ENCODE assay signal across 7 cellular contexts in the genomic region with DNA sequence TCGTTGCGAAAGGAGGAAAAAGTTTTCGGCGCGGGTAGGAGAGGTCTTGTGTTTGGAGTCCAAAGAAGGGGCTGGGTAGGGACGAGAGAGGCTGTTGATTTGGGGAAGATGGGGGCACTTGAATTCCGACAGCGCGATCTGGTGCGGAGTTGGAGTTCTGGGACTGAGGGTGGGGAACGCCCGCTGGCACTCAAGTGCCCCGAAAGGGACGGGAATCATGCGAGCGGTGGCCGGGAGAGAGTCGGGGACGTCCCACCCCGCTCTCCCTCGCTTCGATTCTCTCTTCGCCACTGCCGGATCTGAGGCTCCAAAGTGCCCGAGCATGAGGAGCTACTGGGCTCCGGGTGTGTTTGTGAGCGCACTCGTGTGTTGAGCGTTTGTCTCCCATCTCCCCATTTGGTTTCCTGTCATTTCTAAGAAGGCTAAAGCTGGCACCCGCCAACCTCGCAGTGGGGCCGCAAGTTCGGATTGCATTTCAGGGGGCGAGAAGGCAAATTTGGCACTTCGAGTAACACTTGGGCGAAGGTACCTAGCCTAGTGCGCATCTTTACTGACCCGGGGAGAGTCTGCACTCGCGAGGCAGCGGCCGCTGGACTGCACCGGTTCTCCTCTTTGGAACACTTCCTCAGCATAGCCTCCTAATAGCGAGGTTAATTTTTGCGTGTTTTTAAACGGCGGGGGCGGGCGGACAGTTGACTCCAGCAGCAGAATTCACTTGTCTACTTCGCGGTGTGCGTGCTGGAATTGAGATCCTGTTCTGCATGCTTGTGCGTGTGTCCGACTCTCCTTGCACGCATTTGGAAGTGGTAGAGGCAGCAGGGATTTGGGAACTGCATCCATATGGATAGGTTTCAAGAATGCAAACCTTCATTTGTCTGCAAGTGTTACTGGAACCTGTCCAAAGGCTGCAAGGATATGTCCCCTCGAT. TPM values are rescaled to one million over a fixed set of nuclear protein-coding genes. Genes with fewer than 3 reads are reported as not detected.
DNase-seq lines count a peak whose midpoint lies in the region; ATAC-seq and TF ChIP-seq lines count a peak whose summit lies in the region.

No MANE protein-coding gene starts in this region.

- H3K27me3 Mint-ChIP-seq in WTC11 (ENCODE audit: low read depth) = peaks cover 43% of the 10 kb centered on the region

- H4K20me1 ChIP-seq in smooth muscle cell (ENCODE audit: low read depth) = no peaks in the 10 kb centered on the region

- H3K4me3 ChIP-seq in iPS DF 6.9 (ENCODE audit: low read length) = peak overlapping the region; percentile 62; the same call in 1 of the 2 replicates
- peak overlapping the region; percentile 63 for H3K4me3 ChIP-seq in smooth muscle cell

- peak overlapping the region; percentile 64 for H2AFZ ChIP-seq in smooth muscle cell (ENCODE audit: low read depth)

- H3K4me2 ChIP-seq in smooth muscle cell = peak overlapping the region; percentile 97

- H3K79me2 ChIP-seq in smooth muscle cell (ENCODE audit: low read depth) = no peaks in the 10 kb centered on the region

- H3K27ac ChIP-seq in iPS DF 6.9 (ENCODE audit: low read length) = no peak overlapping the region
- no peak overlapping the region for H3K27ac ChIP-seq in smooth muscle cell (ENCODE audit: low read depth)

- DNase-seq in WTC11 (ENCODE audit: low spot score) (peak; percentile 41), iPS DF 6.9 (ENCODE audit: low read depth, low spot score) (no peak), smooth muscle cell (lab: John Stamatoyannopoulos, UW; ENCODE audit: unreplicated experiment) (no peak), ureter (ENCODE audit: low spot score) (no peak), H4 (ENCODE audit: low spot score) (no peak)

- POLR2A ChIA-PET in WTC11 (lab: Charles Lee) = interaction anchor here (0.6 kb wide), 1 partner anchor 711 kb away, joined by 3 read pairs; no protein-coding TSS in a partner anchor

- H3K4me1 Mint-ChIP-seq in WTC11 = peaks cover 18% of the 10 kb centered on the region

- H3K9me3 ChIP-seq in iPS DF 6.9 (ENCODE audit: control insufficient read depth, insufficient read depth, low read length) (no peaks in the 10 kb centered on the region), smooth muscle cell (replicated peaks; ENCODE audit: low read depth) (no peaks in the 10 kb centered on the region)

- H3K27ac Mint-ChIP-seq in WTC11 = no peak overlapping the region

- ATAC-seq in HG03354 (IDR thresholded peaks at IDR 0.05; ENCODE audit: poor library complexity, severe bottlenecking, unreplicated experiment) = peak; percentile 21
- ATAC-seq in WTC11 = peak; percentile 57
- no peak for ATAC-seq in HG03432 (IDR thresholded peaks at IDR 0.05; ENCODE audit: unreplicated experiment)

- H3K9ac ChIP-seq in smooth muscle cell (ENCODE audit: low read depth) = no peak overlapping the region

- peak overlapping the region; percentile 92 for H3K4me3 Mint-ChIP-seq in WTC11

- H3K9me3 Mint-ChIP-seq in WTC11 = no peaks in the 10 kb centered on the region

- H3K4me1 ChIP-seq in iPS DF 6.9 (ENCODE audit: control insufficient read depth, insufficient read depth, low read length) (no peaks in the 10 kb centered on the region), smooth muscle cell (ENCODE audit: low read depth) (no peaks in the 10 kb centered on the region)

- H3K36me3 ChIP-seq in iPS DF 6.9 (ENCODE audit: control insufficient read depth, insufficient read depth, low read length) = no peaks in the 10 kb centered on the region
- H3K36me3 ChIP-seq in smooth muscle cell (ENCODE audit: low read depth) = no peaks in the 10 kb centered on the region

- H3F3A ChIP-seq in smooth muscle cell (ENCODE audit: low read depth) = no peaks in the 10 kb centered on the region

- H3K27me3 ChIP-seq in iPS DF 6.9 (ENCODE audit: control insufficient read depth, insufficient read depth, low read length) (peaks cover 17% of the 10 kb centered on the region), smooth muscle cell (ENCODE audit: low read depth) (peaks cover 74% of the 10 kb centered on the region)

- WGBS in iPS DF 6.9 (ENCODE audit: insufficient coverage, insufficient read length) = no CpG with 5 or more reads among the region's 56 CpGs
- WGBS in smooth muscle cell (ENCODE audit: low lambda C conversion rate) = 4% methylated on average over 55 of the region's 56 CpGs

- CTCF ChIA-PET in WTC11 (lab: Charles Lee) = interaction anchor here (1.1 to 1.8 kb wide), 2 partner anchors 510 to 565 kb away, joined by 3 to 7 read pairs; no protein-coding TSS in a partner anchor

- no peaks in the 10 kb centered on the region for H3K36me3 Mint-ChIP-seq in WTC11

- TF ChIP-seq CTCF in WTC11 (IDR thresholded peaks at IDR 0.05) (no peak), smooth muscle cell (IDR thresholded peaks at IDR 0.05; ENCODE audit: borderline replicate concordance, insufficient read depth, poor library complexity, severe bottlenecking) (no peak)

TF ChIP-seq in WTC11, 78 proteins besides CTCF, POLR2A, EP300 and RAD21:
- TF ChIP-seq ZBTB43 (CRISPR knock-in tag; IDR thresholded peaks at IDR 0.05) = 0 out of 2 replicates have a peak, but pooled peaks have one; percentile 78
- no peak for TF ChIP-seq TEAD1 (CRISPR knock-in tag; IDR thresholded peaks at IDR 0.05)
- TF ChIP-seq, protein P1, sequence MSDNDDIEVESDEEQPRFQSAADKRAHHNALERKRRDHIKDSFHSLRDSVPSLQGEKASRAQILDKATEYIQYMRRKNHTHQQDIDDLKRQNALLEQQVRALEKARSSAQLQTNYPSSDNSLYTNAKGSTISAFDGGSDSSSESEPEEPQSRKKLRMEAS (CRISPR knock-in tag; IDR thresholded peaks at IDR 0.05) = peak; percentile 50; the same call in 1 of the 2 replicates

RNA-seq across cellular contexts. Expression of gene CHRM3, which starts 1.2 kb away (rescaled TPM):
- total RNA-seq in WTC11 (2021) (6.9 to 8.4 TPM (median 8.3 TPM) in 3 replicates), smooth muscle cell (15.4 and 20.3 TPM in 2 replicates), ureter (0.49 TPM)
- polyA plus RNA-seq in smooth muscle cell = 2.4 and 17.4 TPM in 2 replicates
- 3.4 and 7.2 TPM in 2 replicates for total RNA-seq in H4 (2014; rRNA removed; shearing (Covaris generic))
